ENCODE assay signal across 34 cellular contexts in the genomic region with DNA sequence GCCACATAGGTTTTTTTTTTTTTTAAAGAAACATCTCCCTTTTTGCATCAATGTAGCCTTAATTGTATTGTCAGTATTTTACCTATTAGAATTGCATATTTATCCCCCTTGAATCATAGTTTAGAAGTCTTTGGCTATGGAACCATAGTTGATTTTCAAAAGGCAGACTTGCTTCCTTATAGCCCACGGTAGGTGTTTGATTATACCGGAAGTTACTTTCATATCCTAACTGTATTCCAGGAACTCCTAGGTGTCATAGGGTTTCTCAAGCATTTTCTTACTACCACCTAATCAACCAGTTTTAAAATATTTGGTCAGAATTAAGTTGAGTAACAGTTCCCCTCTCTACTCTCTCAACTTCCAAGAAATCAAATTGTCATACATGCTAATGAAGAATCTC.
"Had no signal": no experiment of that assay in that cellular context is flagged by ENCODE, and none has a peak within 500 bp of the region (broad histone marks: within the 10 kb centered on the region; RNA-seq: fewer than 3 reads in every experiment).

No MANE protein-coding gene starts in this region.

- H3K9me3 Mint-ChIP-seq: activated CD4-positive, alpha-beta memory T cell treated with anti-CD3 and anti-CD28 coated beads, Interleukin-2, amount 10 ng/mL, durations not matched to agents 7 days and 5 days; activated CD4-positive, alpha-beta T cell treated with anti-CD3 and anti-CD28 coated beads, Interleukin-2, amount 10 ng/mL, durations not matched to agents 7 days and 5 days; activated T-cell treated with anti-CD3 and anti-CD28 coated beads, Interleukin-2, amount 50 U/mL, for 24 hours; activated T-cell treated with anti-CD3 and anti-CD28 coated beads, Interleukin-2, amount 50 U/mL, for 72 hours; central memory CD8-positive, alpha-beta T cell; T-helper 2 cell treated with Interferon-gamma antibody and Interleukin-4, amounts not matched to agents 5 μg/mL and 100 μg/mL, for 36 hours; WTC11 had no signal

- H3K4me1 ChIP-seq: esophagus squamous epithelium, gastroesophageal sphincter had no signal

- H3K27ac Mint-ChIP-seq: activated CD4-positive, alpha-beta memory T cell treated with anti-CD3 and anti-CD28 coated beads, Interleukin-2, amount 10 ng/mL, durations not matched to agents 7 days and 5 days; activated CD4-positive, alpha-beta T cell treated with anti-CD3 and anti-CD28 coated beads, Interleukin-2, amount 10 ng/mL, durations not matched to agents 7 days and 5 days; activated naive CD8-positive, alpha-beta T cell; activated T-cell treated with anti-CD3 and anti-CD28 coated beads, Interleukin-2, amount 50 U/mL, for 24 hours; activated T-cell treated with anti-CD3 and anti-CD28 coated beads, Interleukin-2, amount 50 U/mL, for 72 hours; T-helper 17 cell; T-helper 2 cell treated with Interferon-gamma antibody and Interleukin-4, amounts not matched to agents 5 μg/mL and 100 μg/mL, for 36 hours; WTC11 had no signal

- H3K27me3 ChIP-seq: brain microvascular endothelial cell, esophagus squamous epithelium, gastroesophageal sphincter had no signal

- H3K27ac ChIP-seq: brain microvascular endothelial cell, epithelial cell of prostate, esophagus squamous epithelium, gastroesophageal sphincter, VCaP had no signal

- DNase-seq: activated CD4-positive, alpha-beta memory T cell treated with anti-CD3 and anti-CD28 coated beads, Interleukin-2, amount 10 ng/mL, durations not matched to agents 7 days and 5 days; activated CD4-positive, alpha-beta T cell treated with anti-CD3 and anti-CD28 coated beads for 1 hour; activated CD4-positive, alpha-beta T cell treated with anti-CD3 and anti-CD28 coated beads for 4 hours; activated CD4-positive, alpha-beta T cell treated with anti-CD3 and anti-CD28 coated beads, Interleukin-2, amount 10 ng/mL, durations not matched to agents 7 days and 5 days; activated CD4-positive, alpha-beta T cell treated with anti-CD3 and anti-CD28 coated beads, Interleukin-2, amount 50 U/mL, for 4 hours; activated CD8-positive, alpha-beta memory T cell treated with anti-CD3 and anti-CD28 coated beads, Interleukin-2, amount 50 U/mL, for 48 hours; activated gamma-delta T cell; activated naive CD4-positive, alpha-beta T cell; activated naive CD4-positive, alpha-beta T cell treated with anti-CD3 and anti-CD28 coated beads, Interleukin-2, amount 50 U/mL, for 16 hours; activated T-cell treated with anti-CD3 and anti-CD28 coated beads for 4 hours; activated T-cell treated with anti-CD3 and anti-CD28 coated beads, Interleukin-2, amount 50 U/mL, for 24 hours; activated T-cell treated with anti-CD3 and anti-CD28 coated beads, Interleukin-2, amount 50 U/mL, for 72 hours; amniotic stem cell; anterior cingulate cortex; brain microvascular endothelial cell; cortex of kidney; dermis blood vessel endothelial cell; effector CD4-positive, alpha-beta T cell; esophagus squamous epithelium; foreskin melanocyte; T-helper 1 cell; T-helper 17 cell; T1000 had no signal

- H3K36me3 Mint-ChIP-seq: activated naive CD8-positive, alpha-beta T cell; WTC11 had no signal

- ATAC-seq: activated T-cell treated with anti-CD3 and anti-CD28 coated beads, Interleukin-2, amount 50 U/mL, for 72 hours; gastroesophageal sphincter; T-helper 17 cell; WTC11 had no signal

- H3K36me3 ChIP-seq: brain microvascular endothelial cell, esophagus squamous epithelium, gastroesophageal sphincter had no signal

- FAIRE-seq: bronchial epithelial cell, colon, endometrium, endothelial cell of umbilical vein had no signal

- H3K4me3 Mint-ChIP-seq: activated CD4-positive, alpha-beta memory T cell treated with anti-CD3 and anti-CD28 coated beads, Interleukin-2, amount 10 ng/mL, durations not matched to agents 7 days and 5 days; activated CD4-positive, alpha-beta T cell treated with anti-CD3 and anti-CD28 coated beads, Interleukin-2, amount 10 ng/mL, durations not matched to agents 7 days and 5 days; activated naive CD8-positive, alpha-beta T cell; activated T-cell treated with anti-CD3 and anti-CD28 coated beads, Interleukin-2, amount 50 U/mL, for 24 hours; activated T-cell treated with anti-CD3 and anti-CD28 coated beads, Interleukin-2, amount 50 U/mL, for 72 hours; central memory CD8-positive, alpha-beta T cell; T-helper 17 cell; T-helper 2 cell treated with Interferon-gamma antibody and Interleukin-4, amounts not matched to agents 5 μg/mL and 100 μg/mL, for 36 hours; WTC11 had no signal

- H3K4me3 ChIP-seq: esophagus squamous epithelium, gastroesophageal sphincter had no signal

- H3K9me3 ChIP-seq: esophagus squamous epithelium, gastroesophageal sphincter had no signal

- H3K4me1 Mint-ChIP-seq: activated CD4-positive, alpha-beta memory T cell treated with anti-CD3 and anti-CD28 coated beads, Interleukin-2, amount 10 ng/mL, durations not matched to agents 7 days and 5 days; activated CD4-positive, alpha-beta T cell treated with anti-CD3 and anti-CD28 coated beads, Interleukin-2, amount 10 ng/mL, durations not matched to agents 7 days and 5 days; central memory CD8-positive, alpha-beta T cell had no signal
